In genomic region chr17:77393867-77394539, GRCh38 we compare ENCODE assay signal across 10 cellular contexts.
DNase-seq lines count a peak whose midpoint lies in the region; ATAC-seq, FAIRE-seq and TF ChIP-seq lines count a peak whose summit lies in the region.
"Had no signal": no experiment of that assay in that cellular context is flagged by ENCODE, and none has a peak within 500 bp of the region (broad histone marks: within the 10 kb centered on the region; RNA-seq: fewer than 3 reads in every experiment).

No MANE protein-coding gene starts in this region.

- no peak overlapping the region for H2BK20ac ChIP-seq in IMR-90 (ENCODE audit: low read depth, low read length)

- peaks cover 15% of the 10 kb centered on the region for H3K36me3 ChIP-seq in IMR-90 (ENCODE audit: control insufficient read depth, insufficient read depth, low read length)
- no peaks in the 10 kb centered on the region for H3K36me3 ChIP-seq in ascending aorta
- H3K36me3 ChIP-seq in lung (ENCODE audit: control insufficient read depth in 2 of 2, insufficient read depth in 2 of 2, low read length in 2 of 2) = peaks cover 0 to 3% of the 10 kb centered on the region in 2 donors
- no peaks in the 10 kb centered on the region for H3K36me3 ChIP-seq in stomach

- H3K4ac ChIP-seq in IMR-90 (ENCODE audit: low read depth, low read length) = peak overlapping the region; percentile 86

- H3K27ac ChIP-seq in IMR-90 (ENCODE audit: insufficient read depth, low read length) (peak overlapping the region; percentile 62), ascending aorta (peak overlapping the region; percentile 19 to 78), lung (ENCODE audit: low read depth in 1 of 2, low read length in 1 of 2) (peak overlapping the region; percentile 36 to 84), stomach (peak overlapping the region; percentile 80 to 92 (median 87))

- H2BK5ac ChIP-seq in IMR-90 (ENCODE audit: low read depth, low read length, poor library complexity, severe bottlenecking) = peak overlapping the region; percentile 51

- peak overlapping the region; percentile 28; the same call in 1 of the 2 replicates for H3K18ac ChIP-seq in IMR-90 (ENCODE audit: low read depth, low read length)

- no CpG with 5 or more reads among the region's 10 CpGs for WGBS in IMR-90 (ENCODE audit: extremely low coverage in 2 of 2, insufficient read length in 1 of 2), 2 experiments
- WGBS in lung, 2 donors = 83 to 88% methylated on average over 10 of the region's 10 CpGs
- 50 to 68% (median 60%) methylated on average over 10 of the region's 10 CpGs for WGBS in stomach, 5 donors

- peak overlapping the region; percentile 7 to 72; a peak in 3 of 4 replicates for H4K8ac ChIP-seq in IMR-90 (ENCODE audit: low read depth in 2 of 2, low read length in 2 of 2)

- CTCF ChIA-PET in IMR-90 (lab: Yijun Ruan, JAX) = no interaction called here

- no peak for TF ChIP-seq RAD21 in IMR-90 (IDR thresholded peaks at IDR 0.05; ENCODE audit: low read length)

- H3K4me1 ChIP-seq in IMR-90 (ENCODE audit: control insufficient read depth, insufficient read depth, low read length) = peaks cover 52% of the 10 kb centered on the region
- H3K4me1 ChIP-seq in ascending aorta = peaks cover 17 to 44% of the 10 kb centered on the region in 2 donors
- H3K4me1 ChIP-seq in lung (ENCODE audit: control insufficient read depth in 2 of 2, insufficient read depth in 2 of 2, low read length in 2 of 2) = peaks cover 24 to 43% of the 10 kb centered on the region in 2 donors
- H3K4me1 ChIP-seq in stomach = peaks cover 76 to 98% (median 90%) of the 10 kb centered on the region in 4 donors

- TF ChIP-seq CTCF in IMR-90 (conservative IDR thresholded peaks at IDR 0.05; ENCODE audit: low read depth, low read length) (no peak), ascending aorta (IDR thresholded peaks at IDR 0.05) (no peak), lung (IDR thresholded peaks at IDR 0.05; ENCODE audit: control extremely low read depth, extremely low read depth) (no peak), stomach (IDR thresholded peaks at IDR 0.05) (no peak)

- no peak for DNase-seq in IMR-90
- DNase-seq in ascending aorta (ENCODE audit: low spot score in 2 of 2) = no peak
- DNase-seq in lung (ENCODE audit: low spot score) = no peak
- no peak for DNase-seq in stomach
- DNase-seq in NCI-H748 (lab: John Stamatoyannopoulos, UW; ENCODE audit: unreplicated experiment) = no peak
- no peak for DNase-seq in frontal cortex (ENCODE audit: low spot score in 2 of 2)
- no peak for DNase-seq in GM12892 (ENCODE audit: insufficient read length)
- DNase-seq in LoVo (ENCODE audit: low spot score) = no peak
- DNase-seq: SW 1271 had no signal

- H2AK9ac ChIP-seq in IMR-90 (replicated peaks; ENCODE audit: low read depth, low read length, poor library complexity) = peak overlapping the region; percentile 83

- peak overlapping the region; percentile 14; the same call in 1 of the 2 replicates for H3K56ac ChIP-seq in IMR-90 (ENCODE audit: extremely low read depth, insufficient read depth, low read length)

- BruUV-seq in IMR-90 (replicated peaks; lab: Mats Ljungman, UMichigan) = no TSS peak

- in situ Hi-C loops in IMR-90 (cut with MboI; ENCODE audit: low sequenced_read_pairs) = no loop called here

- peak overlapping the region; percentile 62 for H4K5ac ChIP-seq in IMR-90 (ENCODE audit: low read depth, low read length)

- H4K20me1 ChIP-seq in IMR-90 (ENCODE audit: insufficient read depth, low read length) = peaks cover 65% of the 10 kb centered on the region

- no peak for TF ChIP-seq POLR2A in IMR-90 (IDR thresholded peaks at IDR 0.05; ENCODE audit: low read depth, low read length)
- TF ChIP-seq POLR2A in stomach (IDR thresholded peaks at IDR 0.05) = no peak
- no peak for TF ChIP-seq POLR2A in GM12892 (IDR thresholded peaks at IDR 0.05; ENCODE audit: low read depth, low read length)

- peak overlapping the region; percentile 66 for H4K91ac ChIP-seq in IMR-90 (ENCODE audit: insufficient read depth, low read depth, low read length)

- peak overlapping the region; percentile 39; the same call in 1 of the 2 replicates for H3K9ac ChIP-seq in IMR-90 (ENCODE audit: low read depth, low read length)

- no peak overlapping the region for H2AFZ ChIP-seq in IMR-90 (replicated peaks; ENCODE audit: low read length, poor library complexity)

- H3K14ac ChIP-seq in IMR-90 (replicated peaks; ENCODE audit: low read depth, low read length) = peak overlapping the region; percentile 92

- H3K9me1 ChIP-seq in IMR-90 (ENCODE audit: insufficient read depth, low read length) = peaks cover 54% of the 10 kb centered on the region

- peak overlapping the region; percentile 41 for H2AK5ac ChIP-seq in IMR-90 (ENCODE audit: low read depth, low read length)

- H3K4me2 ChIP-seq in IMR-90 (ENCODE audit: low read depth, low read length) = no peak overlapping the region

- TF ChIP-seq EP300 in stomach (IDR thresholded peaks at IDR 0.05) = no peak

- ATAC-seq in IMR-90 (ENCODE audit: low read depth) (no peak), lung (ENCODE audit: insufficient read depth, low FRiP score) (no peak)
- ATAC-seq: stimulated activated memory B cell treated with anti-CD40 and anti-IgM and Interleukin-4, amounts not matched to agents 10 μg/mL and 1 μg/mL and 100 μg/mL, for 72 hours had no signal

- H3K23ac ChIP-seq in IMR-90 (ENCODE audit: low read depth, low read length) = peak overlapping the region; percentile 46

- intact Hi-C loops in IMR-90 (cut with micrococcal nuclease) = no loop called here
- intact Hi-C loops in ascending aorta (cut with DNase I) = no loop called here
- intact Hi-C loops in stomach (cut with DNase I; ENCODE audit: low total_unique reads) = no loop called here

- H3K4me3 ChIP-seq in IMR-90 (ENCODE audit: insufficient read depth, low read depth, low read length) (no peak overlapping the region), ascending aorta (no peak overlapping the region), lung (no peak overlapping the region), stomach (no peak overlapping the region)

- H3K79me1 ChIP-seq in IMR-90 (ENCODE audit: low read depth in 1 of 2, low read length in 2 of 2) = peaks cover 16 to 89% of the 10 kb centered on the region in 2 experiments; a peak in 3 of 4 replicates

- dilution Hi-C loops in IMR-90 (cut with HindIII; ENCODE audit: low sequenced_read_pairs, unreplicated experiment) = no loop called here

- peak overlapping the region; percentile 28; the same call in 1 of the 2 replicates for H2BK120ac ChIP-seq in IMR-90 (ENCODE audit: low read depth, low read length)

- H3K9me3 ChIP-seq in IMR-90 (ENCODE audit: control insufficient read depth, insufficient read depth, low read length) = no peaks in the 10 kb centered on the region
- H3K9me3 ChIP-seq in ascending aorta = no peaks in the 10 kb centered on the region
- H3K9me3 ChIP-seq in lung (ENCODE audit: control insufficient read depth in 2 of 2, insufficient read depth in 1 of 2, low read length in 1 of 2) = no peaks in the 10 kb centered on the region
- no peaks in the 10 kb centered on the region for H3K9me3 ChIP-seq in stomach

- peak overlapping the region; percentile 72; the same call in 1 of the 3 replicates for H2BK15ac ChIP-seq in IMR-90 (ENCODE audit: low read depth, low read length)

- POLR2A ChIA-PET in IMR-90 (lab: Charles Lee; ENCODE audit: unreplicated experiment) = no interaction called here

- H3K27me3 ChIP-seq in IMR-90 (ENCODE audit: control insufficient read depth, insufficient read depth, low read length) = no peaks in the 10 kb centered on the region
- no peaks in the 10 kb centered on the region for H3K27me3 ChIP-seq in ascending aorta
- H3K27me3 ChIP-seq in lung (ENCODE audit: control insufficient read depth, insufficient read depth) = no peaks in the 10 kb centered on the region
- H3K27me3 ChIP-seq in stomach = no peaks in the 10 kb centered on the region

- no peak for FAIRE-seq in frontal cortex (lab: Jason Lieb, UNC)
- no peak for FAIRE-seq in GM12892 (lab: Jason Lieb, UNC)

TF ChIP-seq in IMR-90, 13 proteins besides CTCF, POLR2A, EP300 and RAD21:
- TF ChIP-seq NFE2L2 (IDR thresholded peaks at IDR 0.05; ENCODE audit: low read depth, low read length) = no peak
